27 cellular contexts compared by ENCODE assay signal in the genomic region with DNA sequence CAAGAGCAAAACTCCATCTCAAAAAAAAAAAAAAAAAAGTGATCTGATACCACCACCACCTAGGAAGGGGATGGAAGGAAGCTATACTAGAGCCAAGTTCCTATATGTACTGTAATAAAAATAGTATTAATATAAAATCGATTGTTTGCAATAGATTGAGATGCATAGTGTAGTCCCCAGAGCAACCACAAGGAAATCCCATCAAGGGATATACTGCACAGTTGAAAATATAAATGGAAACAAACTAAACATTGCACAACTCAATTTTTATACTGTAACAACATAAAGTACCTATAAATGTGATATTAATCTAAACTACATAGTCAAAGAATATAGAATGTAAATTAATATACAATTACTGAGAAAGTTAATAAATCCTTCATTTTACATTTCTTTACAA. TPM values are rescaled to one million over a fixed set of nuclear protein-coding genes. Genes with fewer than 3 reads are reported as not detected.
DNase-seq lines count a peak whose midpoint lies in the region; ATAC-seq and TF ChIP-seq lines count a peak whose summit lies in the region.
"Had no signal": no experiment of that assay in that cellular context is flagged by ENCODE, and none has a peak within 500 bp of the region (broad histone marks: within the 10 kb centered on the region; RNA-seq: fewer than 3 reads in every experiment).

No MANE protein-coding gene starts in this region.

- H3K27ac ChIP-seq in PC-9, result no peak overlapping the region
- H3K27ac ChIP-seq: ascending aorta, HL-60, lower lobe of right lung, spleen, WERI-Rb-1 had no signal

- H2AFZ ChIP-seq in PC-9, result no peak overlapping the region

- no peak overlapping the region for H3K4me3 Mint-ChIP-seq in activated CD8-positive, alpha-beta T cell treated with anti-CD3 and anti-CD28 coated beads for 36 hours
- no peak overlapping the region for H3K4me3 Mint-ChIP-seq in activated CD8-positive, alpha-beta T cell treated with anti-CD3 and anti-CD28 coated beads, Interleukin-2, amount 10 ng/mL, durations not matched to agents 7 days and 5 days
- no peak overlapping the region for H3K4me3 Mint-ChIP-seq in type B pancreatic cell
- H3K4me3 Mint-ChIP-seq in activated CD4-positive, alpha-beta memory T cell treated with anti-CD3 and anti-CD28 coated beads for 36 hours, result no peak overlapping the region
- H3K4me3 Mint-ChIP-seq: activated naive CD4-positive, alpha-beta T cell treated with anti-CD3 and anti-CD28 coated beads, Interleukin-2, amount 10 ng/mL, durations not matched to agents 7 days and 5 days; activated T-cell treated with anti-CD3 and anti-CD28 coated beads, Interleukin-2, amount 50 U/mL, for 24 hours; IgD-negative memory B cell had no signal

- no peaks in the 10 kb centered on the region for H3F3A ChIP-seq in PC-9 (ENCODE audit: insufficient read depth, low read depth)

- H3K4me1 ChIP-seq in PC-9 (replicated peaks; ENCODE audit: insufficient read depth), result no peaks in the 10 kb centered on the region
- H3K4me1 ChIP-seq: HAP-1 had no signal

- H3K4me1 Mint-ChIP-seq in activated CD8-positive, alpha-beta T cell treated with anti-CD3 and anti-CD28 coated beads for 36 hours (ENCODE audit: low read depth), result peaks cover 7% of the 10 kb centered on the region
- H3K4me1 Mint-ChIP-seq in activated CD8-positive, alpha-beta T cell treated with anti-CD3 and anti-CD28 coated beads, Interleukin-2, amount 10 ng/mL, durations not matched to agents 7 days and 5 days (ENCODE audit: low read depth), result no peaks in the 10 kb centered on the region
- H3K4me1 Mint-ChIP-seq in type B pancreatic cell (ENCODE audit: unreplicated experiment), result no peaks in the 10 kb centered on the region
- peaks cover 10% of the 10 kb centered on the region for H3K4me1 Mint-ChIP-seq in activated CD4-positive, alpha-beta memory T cell treated with anti-CD3 and anti-CD28 coated beads for 36 hours (ENCODE audit: low read depth)
- H3K4me1 Mint-ChIP-seq: IgD-negative memory B cell had no signal

- H3K79me2 ChIP-seq in PC-9 (ENCODE audit: low read depth), result no peaks in the 10 kb centered on the region

- POLR2A ChIA-PET in activated CD8-positive, alpha-beta T cell treated with anti-CD3 and anti-CD28 coated beads for 36 hours (lab: Charles Lee), result no interaction called here
- POLR2A ChIA-PET in activated CD8-positive, alpha-beta T cell treated with anti-CD3 and anti-CD28 coated beads, Interleukin-2, amount 10 ng/mL, durations not matched to agents 7 days and 5 days (lab: Charles Lee), result no interaction called here
- POLR2A ChIA-PET in PC-9 (lab: Charles Lee; ENCODE audit: unreplicated experiment), result no interaction called here
- POLR2A ChIA-PET in activated CD4-positive, alpha-beta memory T cell treated with anti-CD3 and anti-CD28 coated beads for 36 hours (lab: Charles Lee), result interaction anchor here (1.1 kb wide), 1 partner anchor 29 kb away, joined by 3 read pairs; no protein-coding TSS in a partner anchor

- CTCF ChIA-PET in activated CD8-positive, alpha-beta T cell treated with anti-CD3 and anti-CD28 coated beads for 36 hours (lab: Charles Lee), result interaction anchor here (1.1 kb wide), 1 partner anchor 14 kb away, joined by 4 read pairs; no protein-coding TSS in a partner anchor
- CTCF ChIA-PET in activated CD8-positive, alpha-beta T cell treated with anti-CD3 and anti-CD28 coated beads, Interleukin-2, amount 10 ng/mL, durations not matched to agents 7 days and 5 days (lab: Charles Lee), result no interaction called here
- CTCF ChIA-PET in PC-9 (lab: Charles Lee), result no interaction called here
- CTCF ChIA-PET in activated CD4-positive, alpha-beta memory T cell treated with anti-CD3 and anti-CD28 coated beads for 36 hours (lab: Charles Lee), result interaction anchor here (2.0 kb wide), 1 partner anchor 27 kb away, joined by 4 read pairs; no protein-coding TSS in a partner anchor

- H3K9me3 Mint-ChIP-seq in activated CD8-positive, alpha-beta T cell treated with anti-CD3 and anti-CD28 coated beads for 36 hours, result no peaks in the 10 kb centered on the region
- H3K9me3 Mint-ChIP-seq in activated CD8-positive, alpha-beta T cell treated with anti-CD3 and anti-CD28 coated beads, Interleukin-2, amount 10 ng/mL, durations not matched to agents 7 days and 5 days (ENCODE audit: insufficient read depth), result no peaks in the 10 kb centered on the region
- no peaks in the 10 kb centered on the region for H3K9me3 Mint-ChIP-seq in type B pancreatic cell
- no peaks in the 10 kb centered on the region for H3K9me3 Mint-ChIP-seq in activated CD4-positive, alpha-beta memory T cell treated with anti-CD3 and anti-CD28 coated beads for 36 hours
- H3K9me3 Mint-ChIP-seq: activated naive CD4-positive, alpha-beta T cell treated with anti-CD3 and anti-CD28 coated beads, Interleukin-2, amount 10 ng/mL, durations not matched to agents 7 days and 5 days; activated T-cell treated with anti-CD3 and anti-CD28 coated beads, Interleukin-2, amount 50 U/mL, for 24 hours; IgD-negative memory B cell had no signal

- H3K9me3 ChIP-seq in PC-9 (ENCODE audit: insufficient read depth, low read depth), result no peaks in the 10 kb centered on the region
- H3K9me3 ChIP-seq: ascending aorta, HAP-1, lower lobe of right lung, spleen had no signal

- no peak overlapping the region for H3K27ac Mint-ChIP-seq in activated CD8-positive, alpha-beta T cell treated with anti-CD3 and anti-CD28 coated beads for 36 hours
- no peak overlapping the region for H3K27ac Mint-ChIP-seq in activated CD8-positive, alpha-beta T cell treated with anti-CD3 and anti-CD28 coated beads, Interleukin-2, amount 10 ng/mL, durations not matched to agents 7 days and 5 days
- no peak overlapping the region for H3K27ac Mint-ChIP-seq in type B pancreatic cell
- H3K27ac Mint-ChIP-seq in activated CD4-positive, alpha-beta memory T cell treated with anti-CD3 and anti-CD28 coated beads for 36 hours, result no peak overlapping the region
- H3K27ac Mint-ChIP-seq: activated naive CD4-positive, alpha-beta T cell treated with anti-CD3 and anti-CD28 coated beads, Interleukin-2, amount 10 ng/mL, durations not matched to agents 7 days and 5 days; activated T-cell treated with anti-CD3 and anti-CD28 coated beads, Interleukin-2, amount 50 U/mL, for 24 hours had no signal

- H3K4me3 ChIP-seq in PC-9 (no peak overlapping the region), fibroblast of the aortic adventitia (ENCODE audit: low read depth, low read length) (no peak overlapping the region)
- H3K4me3 ChIP-seq: ascending aorta, HAP-1, lower lobe of right lung, spleen had no signal

- no peak overlapping the region for H3K4me2 ChIP-seq in PC-9

- BruUV-seq in PC-9 (replicated peaks; lab: Mats Ljungman, UMichigan), result no TSS peak

- H4K20me1 ChIP-seq in PC-9 (ENCODE audit: insufficient read depth), result no peaks in the 10 kb centered on the region

- no peak for DNase-seq in activated CD8-positive, alpha-beta T cell treated with anti-CD3 and anti-CD28 coated beads for 36 hours
- DNase-seq in activated CD8-positive, alpha-beta T cell treated with anti-CD3 and anti-CD28 coated beads, Interleukin-2, amount 10 ng/mL, durations not matched to agents 7 days and 5 days, result no peak
- DNase-seq in PC-9 (no peak), fibroblast of the aortic adventitia (ENCODE audit: low read depth) (no peak), type B pancreatic cell (ENCODE audit: extremely low spot score, unreplicated experiment) (no peak), GM10266 (ENCODE audit: extremely low spot score) (no peak), left cardiac atrium (no peak)
- no peak for DNase-seq in activated CD4-positive, alpha-beta memory T cell treated with anti-CD3 and anti-CD28 coated beads for 36 hours
- DNase-seq: 8988T; activated CD4-positive, alpha-beta T cell treated with anti-CD3 and anti-CD28 coated beads, Interleukin-2, amount 50 U/mL, for 4 hours; activated naive CD4-positive, alpha-beta T cell treated with anti-CD3 and anti-CD28 coated beads, Interleukin-2, amount 10 ng/mL, durations not matched to agents 7 days and 5 days; activated T-cell treated with anti-CD3 and anti-CD28 coated beads, Interleukin-2, amount 50 U/mL, for 24 hours; DMS79 treated with DMSO at 0.1 percent for 48 hours; erythroblast; lower lobe of right lung; NCI-H1092; NCI-H2081; NCI-H510A treated with DMSO at 0.1 percent for 48 hours; spleen; stimulated activated CD8-positive, alpha-beta memory T cell treated with anti-CD3 and anti-CD28 coated beads, Interleukin-4, amount 100 ng/mL, for 48 hours; substantia nigra; WERI-Rb-1 had no signal

- peaks cover 4% of the 10 kb centered on the region; the same call in 1 of the 2 replicates for H3K36me3 ChIP-seq in PC-9 (ENCODE audit: low read depth)

- H3K27me3 ChIP-seq in PC-9 (ENCODE audit: insufficient read depth, low read depth), result no peaks in the 10 kb centered on the region
- H3K27me3 ChIP-seq: ascending aorta, spleen had no signal

- intact Hi-C loops in activated CD8-positive, alpha-beta T cell treated with anti-CD3 and anti-CD28 coated beads for 36 hours (cut with micrococcal nuclease), result no loop called here
- intact Hi-C loops in PC-9 (cut with micrococcal nuclease; ENCODE audit: unreplicated experiment) (no loop called here), left cardiac atrium (cut with DNase I) (no loop called here)
- intact Hi-C loops in activated CD4-positive, alpha-beta memory T cell treated with anti-CD3 and anti-CD28 coated beads for 36 hours (cut with micrococcal nuclease), result loop anchor here (5.0 kb wide), 1 partner anchor 43 kb away; no protein-coding TSS in a partner anchor

- peaks cover 30% of the 10 kb centered on the region for H3K36me3 Mint-ChIP-seq in activated CD8-positive, alpha-beta T cell treated with anti-CD3 and anti-CD28 coated beads for 36 hours (ENCODE audit: low read depth)
- peaks cover 46% of the 10 kb centered on the region for H3K36me3 Mint-ChIP-seq in activated CD8-positive, alpha-beta T cell treated with anti-CD3 and anti-CD28 coated beads, Interleukin-2, amount 10 ng/mL, durations not matched to agents 7 days and 5 days (ENCODE audit: low read depth)
- H3K36me3 Mint-ChIP-seq in type B pancreatic cell, result peaks cover 37% of the 10 kb centered on the region
- peaks cover 37% of the 10 kb centered on the region for H3K36me3 Mint-ChIP-seq in activated CD4-positive, alpha-beta memory T cell treated with anti-CD3 and anti-CD28 coated beads for 36 hours

- no peaks in the 10 kb centered on the region for H3K27me3 Mint-ChIP-seq in activated CD8-positive, alpha-beta T cell treated with anti-CD3 and anti-CD28 coated beads for 36 hours
- H3K27me3 Mint-ChIP-seq in activated CD8-positive, alpha-beta T cell treated with anti-CD3 and anti-CD28 coated beads, Interleukin-2, amount 10 ng/mL, durations not matched to agents 7 days and 5 days (ENCODE audit: low read depth), result no peaks in the 10 kb centered on the region
- H3K27me3 Mint-ChIP-seq in type B pancreatic cell, result no peaks in the 10 kb centered on the region
- H3K27me3 Mint-ChIP-seq in activated CD4-positive, alpha-beta memory T cell treated with anti-CD3 and anti-CD28 coated beads for 36 hours, result no peaks in the 10 kb centered on the region
- H3K27me3 Mint-ChIP-seq: activated naive CD4-positive, alpha-beta T cell treated with anti-CD3 and anti-CD28 coated beads, Interleukin-2, amount 10 ng/mL, durations not matched to agents 7 days and 5 days; activated T-cell treated with anti-CD3 and anti-CD28 coated beads, Interleukin-2, amount 50 U/mL, for 24 hours; IgD-negative memory B cell had no signal

- peak; percentile 41 for TF ChIP-seq CTCF in activated CD8-positive, alpha-beta T cell treated with anti-CD3 and anti-CD28 coated beads for 36 hours (IDR thresholded peaks at IDR 0.05)
- TF ChIP-seq CTCF in PC-9 (conservative IDR thresholded peaks at IDR 0.05), result peak; percentile 23; the same call in 1 of the 2 replicates
- peak; percentile 52 for TF ChIP-seq CTCF in fibroblast of the aortic adventitia (IDR thresholded peaks at IDR 0.05; ENCODE audit: insufficient read depth, low read length)
- TF ChIP-seq CTCF in type B pancreatic cell (conservative IDR thresholded peaks at IDR 0.05), result peak; percentile 67
- TF ChIP-seq CTCF in GM10266 (IDR thresholded peaks at IDR 0.05; ENCODE audit: control insufficient read depth, insufficient read depth, low read depth, missing control alignments), result no peak

- no peaks in the 10 kb centered on the region for H3K9me2 ChIP-seq in PC-9 (ENCODE audit: insufficient read depth)

- ATAC-seq in activated CD8-positive, alpha-beta T cell treated with anti-CD3 and anti-CD28 coated beads for 36 hours, result no peak
- no peak for ATAC-seq in activated CD8-positive, alpha-beta T cell treated with anti-CD3 and anti-CD28 coated beads, Interleukin-2, amount 10 ng/mL, durations not matched to agents 7 days and 5 days
- ATAC-seq in left cardiac atrium, result no peak
- ATAC-seq: lower lobe of right lung, Right ventricle myocardium inferior had no signal

RNA-seq across cellular contexts. Expression of a gene that starts 20.9 kb away (rescaled TPM):
- 100 to 1,000 TPM in 1 of 2 experiments, 10 to 100 TPM in 1; 90.9 to 107 TPM for total RNA-seq in activated CD8-positive, alpha-beta T cell treated with anti-CD3 and anti-CD28 coated beads for 36 hours
- total RNA-seq in activated CD8-positive, alpha-beta T cell treated with anti-CD3 and anti-CD28 coated beads, Interleukin-2, amount 10 ng/mL, durations not matched to agents 7 days and 5 days, result 10 to 100 TPM; 69.0 to 74.5 TPM
- total RNA-seq in PC-9 (2021) (20.4 and 29.0 TPM in 2 replicates), fibroblast of the aortic adventitia (ENCODE audit: low replicate concordance) (13.3 and 91.1 TPM in 2 replicates), type B pancreatic cell (ENCODE audit: low replicate concordance) (43.3 and 60.6 TPM in 2 replicates), left cardiac atrium (10 to 100 TPM; 21.3 to 30.6 TPM)
- total RNA-seq in activated CD4-positive, alpha-beta memory T cell treated with anti-CD3 and anti-CD28 coated beads for 36 hours, result 10 to 100 TPM; 82.3 to 85.9 TPM

Comparison
In these comparisons a context has a peak if more than half of its experiments do, and no peak if none do; other contexts are left out.
1. CTCF ChIA-PET loops: an anchor here in activated CD8-positive, alpha-beta T cell treated with anti-CD3 and anti-CD28 coated beads for 36 hours (1.1 kb wide) and activated CD4-positive, alpha-beta memory T cell treated with anti-CD3 and anti-CD28 coated beads for 36 hours (2.0 kb wide); none called in activated CD8-positive, alpha-beta T cell treated with anti-CD3 and anti-CD28 coated beads, Interleukin-2, amount 10 ng/mL, durations not matched to agents 7 days and 5 days and PC-9.